ENCODE assay signal across 24 cellular contexts in genomic region chr3:124602986-124603627, GRCh38.
"Had no signal": no experiment of that assay in that cellular context is flagged by ENCODE, and none has a peak within 500 bp of the region (broad histone marks: within the 10 kb centered on the region; RNA-seq: fewer than 3 reads in every experiment).

No MANE protein-coding gene starts in this region.

- H3K4me3 Mint-ChIP-seq: activated CD4-positive, alpha-beta memory T cell treated with anti-CD3 and anti-CD28 coated beads for 36 hours; activated naive CD4-positive, alpha-beta T cell treated with anti-CD3 and anti-CD28 coated beads for 36 hours; activated naive CD8-positive, alpha-beta T cell treated with anti-CD3 and anti-CD28 coated beads, Interleukin-2, amount 10 ng/mL, durations not matched to agents 7 days and 5 days; activated T-helper 1 cell treated with anti-CD3 and anti-CD28 coated beads, Interleukin-12 subunit alpha, Interleukin-12 subunit beta, Interleukin-2, Interleukin-4 antibody, amounts not matched to agents 30 ng/mL and 10 ng/mL and 1 ng/mL, durations not matched to agents 14 hours and 24 hours and 36 hours; naive B cell; T-helper 1 cell treated with Interleukin-12 subunit alpha and Interleukin-12 subunit beta and Interleukin-4 antibody, amounts not matched to agents 30 μg/mL and 1 μg/mL, for 36 hours had no signal

- H3K27ac Mint-ChIP-seq: activated CD4-positive, alpha-beta memory T cell treated with anti-CD3 and anti-CD28 coated beads for 36 hours; activated naive CD4-positive, alpha-beta T cell treated with anti-CD3 and anti-CD28 coated beads for 36 hours; activated naive CD8-positive, alpha-beta T cell treated with anti-CD3 and anti-CD28 coated beads, Interleukin-2, amount 10 ng/mL, durations not matched to agents 7 days and 5 days; activated T-helper 1 cell treated with anti-CD3 and anti-CD28 coated beads, Interleukin-12 subunit alpha, Interleukin-12 subunit beta, Interleukin-2, Interleukin-4 antibody, amounts not matched to agents 30 ng/mL and 10 ng/mL and 1 ng/mL, durations not matched to agents 14 hours and 24 hours and 36 hours; naive B cell; T-helper 1 cell treated with Interleukin-12 subunit alpha and Interleukin-12 subunit beta and Interleukin-4 antibody, amounts not matched to agents 30 μg/mL and 1 μg/mL, for 36 hours had no signal

- H3K9me3 Mint-ChIP-seq: activated CD4-positive, alpha-beta memory T cell treated with anti-CD3 and anti-CD28 coated beads for 36 hours; activated naive CD4-positive, alpha-beta T cell treated with anti-CD3 and anti-CD28 coated beads for 36 hours; activated T-helper 1 cell treated with anti-CD3 and anti-CD28 coated beads, Interleukin-12 subunit alpha, Interleukin-12 subunit beta, Interleukin-2, Interleukin-4 antibody, amounts not matched to agents 30 ng/mL and 10 ng/mL and 1 ng/mL, durations not matched to agents 14 hours and 24 hours and 36 hours; naive B cell; T-helper 1 cell treated with Interleukin-12 subunit alpha and Interleukin-12 subunit beta and Interleukin-4 antibody, amounts not matched to agents 30 μg/mL and 1 μg/mL, for 36 hours had no signal

- H3K36me3 ChIP-seq: brain microvascular endothelial cell, left lung, pancreas, prostate gland, thoracic aorta, uterus, WERI-Rb-1 had no signal

- H3K9me3 ChIP-seq: left lung, pancreas, prostate gland, thoracic aorta, uterus had no signal

- H3K27me3 ChIP-seq: brain microvascular endothelial cell, left lung, pancreas, uterus had no signal

- H3K4me1 Mint-ChIP-seq: activated naive CD8-positive, alpha-beta T cell treated with anti-CD3 and anti-CD28 coated beads, Interleukin-2, amount 10 ng/mL, durations not matched to agents 7 days and 5 days; naive B cell had no signal

- H3K4me3 ChIP-seq: left lung, pancreas, prostate gland, thoracic aorta, uterus had no signal

- ATAC-seq: activated CD4-positive, CD25-positive, alpha-beta regulatory T cell treated with anti-CD3 and anti-CD28 coated beads, Interleukin-2, amount 50 U/mL, for 24 hours; left lung had no signal

- H3K27me3 Mint-ChIP-seq: activated CD4-positive, alpha-beta memory T cell treated with anti-CD3 and anti-CD28 coated beads for 36 hours had no signal

- H3K27ac ChIP-seq: brain microvascular endothelial cell, left lung, pancreas, prostate gland, thoracic aorta, uterus, WERI-Rb-1 had no signal

- DNase-seq: activated CD4-positive, alpha-beta memory T cell treated with anti-CD3 and anti-CD28 coated beads for 36 hours; activated CD4-positive, alpha-beta T cell treated with anti-CD3 and anti-CD28 coated beads for 48 hours; activated CD8-positive, alpha-beta memory T cell treated with anti-CD3 and anti-CD28 coated beads, Interleukin-2, amount 50 U/mL, for 4 hours; activated effector memory CD4-positive, alpha-beta T cell treated with anti-CD3 and anti-CD28 coated beads, Interleukin-2, amount 50 U/mL, for 16 hours; activated naive CD4-positive, alpha-beta T cell treated with anti-CD3 and anti-CD28 coated beads for 36 hours; activated naive CD8-positive, alpha-beta T cell treated with anti-CD3 and anti-CD28 coated beads, Interleukin-2, amount 10 ng/mL, durations not matched to agents 7 days and 5 days; activated T-cell treated with anti-CD3 and anti-CD28 coated beads, Interleukin-2, amount 50 U/mL, for 1 hour; brain microvascular endothelial cell; central memory CD4-positive, alpha-beta T cell; head of caudate nucleus; left lung; naive B cell; pancreas; stimulated activated CD4-positive, alpha-beta T cell treated with anti-CD3 and anti-CD28 coated beads, Interleukin-2, amount 100 ng/mL, for 48 hours; stimulated activated naive CD4-positive, alpha-beta T cell treated with Interleukin-2 at 50 U/mL for 16 hours; T1000; trophoblast cell; uterus; WERI-Rb-1 had no signal

- H3K36me3 Mint-ChIP-seq: activated CD4-positive, alpha-beta memory T cell treated with anti-CD3 and anti-CD28 coated beads for 36 hours; naive B cell had no signal

- H3K4me1 ChIP-seq: left lung, prostate gland, uterus had no signal
